ENCODE assay signal across 1 cellular context in the genomic region with DNA sequence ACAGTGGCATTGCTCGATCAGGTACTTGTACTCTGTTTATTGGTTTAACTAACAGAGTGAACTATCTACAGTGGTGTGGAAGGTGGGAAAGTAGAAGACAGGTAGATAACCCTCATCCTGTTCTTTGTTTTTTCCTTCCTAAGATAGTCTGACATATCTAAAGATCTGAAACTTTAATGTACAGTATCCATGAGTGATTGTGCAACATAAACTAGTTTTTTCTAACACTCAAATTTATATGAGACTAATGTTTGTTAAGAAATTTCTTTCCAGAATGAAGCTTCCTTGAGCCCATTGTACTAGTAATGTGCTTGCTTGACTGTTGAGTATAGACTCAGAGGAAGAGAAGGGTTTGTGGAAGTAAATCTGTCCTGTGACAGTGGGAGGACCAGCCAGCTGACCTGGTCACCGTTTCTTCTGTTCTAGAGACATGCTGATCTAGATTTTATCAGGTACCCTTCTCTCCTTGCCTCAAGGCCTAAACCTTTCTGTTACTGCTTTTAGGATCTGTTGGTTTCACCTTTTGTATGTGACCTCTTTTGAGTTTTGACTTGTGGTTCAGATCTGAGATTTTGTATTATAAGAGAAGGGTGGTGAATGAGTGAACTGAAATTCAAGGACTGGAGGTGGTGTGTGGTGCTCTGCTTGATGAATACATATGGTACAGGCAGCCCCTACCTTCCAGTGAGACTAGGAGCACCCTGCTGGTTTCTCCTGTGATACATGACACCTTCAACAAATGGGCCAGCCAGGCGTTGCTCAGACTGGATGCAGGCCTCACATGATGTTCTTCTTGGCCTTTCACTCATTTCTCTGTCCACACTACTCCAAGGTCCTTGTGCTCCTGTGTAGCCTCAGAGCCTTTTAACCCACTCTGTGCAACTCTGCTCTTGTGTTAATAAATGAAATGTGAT.
TF ChIP-seq lines count a peak whose summit lies in the region.

No MANE protein-coding gene starts in this region.

TF ChIP-seq in H1, 55 proteins besides CTCF, POLR2A, EP300 and RAD21 (continued from another document):
- no peak for TF ChIP-seq SIRT6 (IDR thresholded peaks at IDR 0.05; ENCODE audit: low read length)
- no peak for TF ChIP-seq SIX5 (IDR thresholded peaks at IDR 0.05; ENCODE audit: low read depth, low read length)
- TF ChIP-seq POLR2AphosphoS5 (IDR thresholded peaks at IDR 0.05; ENCODE audit: low read depth, low read length): no peak
